Comparison of ENCODE assay signal across 9 cellular contexts in genomic region chr17:73902416-73903181, GRCh38.
DNase-seq lines count a peak whose midpoint lies in the region; ATAC-seq and TF ChIP-seq lines count a peak whose summit lies in the region.
"Had no signal": no experiment of that assay in that cellular context is flagged by ENCODE, and none has a peak within 500 bp of the region (broad histone marks: within the 10 kb centered on the region; RNA-seq: fewer than 3 reads in every experiment).

No MANE protein-coding gene starts in this region.

- H3K9me3 Mint-ChIP-seq in chondrocyte (ENCODE audit: low read depth) (no peaks in the 10 kb centered on the region), natural killer cell (no peaks in the 10 kb centered on the region)
- H3K9me3 Mint-ChIP-seq in activated CD8-positive, alpha-beta memory T cell treated with anti-CD3 and anti-CD28 coated beads, Interleukin-2, amount 10 ng/mL, durations not matched to agents 7 days and 5 days (ENCODE audit: low read depth), result no peaks in the 10 kb centered on the region

- H3K27ac Mint-ChIP-seq in chondrocyte (ENCODE audit: unreplicated experiment) (no peak overlapping the region), natural killer cell (peak overlapping the region; percentile 82 to 97)
- H3K27ac Mint-ChIP-seq in activated CD8-positive, alpha-beta memory T cell treated with anti-CD3 and anti-CD28 coated beads, Interleukin-2, amount 10 ng/mL, durations not matched to agents 7 days and 5 days, result no peak overlapping the region

- H3K27me3 Mint-ChIP-seq in chondrocyte (ENCODE audit: low read depth), result peaks cover 49% of the 10 kb centered on the region
- peaks cover 4 to 12% of the 10 kb centered on the region in 2 donors for H3K27me3 Mint-ChIP-seq in natural killer cell (ENCODE audit: low read depth in 2 of 2)
- peaks cover 47% of the 10 kb centered on the region for H3K27me3 Mint-ChIP-seq in activated CD8-positive, alpha-beta memory T cell treated with anti-CD3 and anti-CD28 coated beads, Interleukin-2, amount 10 ng/mL, durations not matched to agents 7 days and 5 days

- CTCF ChIA-PET in activated CD8-positive, alpha-beta memory T cell treated with anti-CD3 and anti-CD28 coated beads, Interleukin-2, amount 10 ng/mL, durations not matched to agents 7 days and 5 days (lab: Charles Lee), result no interaction called here

- H3K36me3 Mint-ChIP-seq in chondrocyte (ENCODE audit: low read depth), result peaks cover 1% of the 10 kb centered on the region
- H3K36me3 Mint-ChIP-seq in natural killer cell, result no peaks in the 10 kb centered on the region
- no peaks in the 10 kb centered on the region for H3K36me3 Mint-ChIP-seq in activated CD8-positive, alpha-beta memory T cell treated with anti-CD3 and anti-CD28 coated beads, Interleukin-2, amount 10 ng/mL, durations not matched to agents 7 days and 5 days

- H3K4me3 Mint-ChIP-seq in chondrocyte (ENCODE audit: unreplicated experiment) (peak overlapping the region; percentile 6), natural killer cell (peak overlapping the region; percentile 97)
- no peak overlapping the region for H3K4me3 Mint-ChIP-seq in activated CD8-positive, alpha-beta memory T cell treated with anti-CD3 and anti-CD28 coated beads, Interleukin-2, amount 10 ng/mL, durations not matched to agents 7 days and 5 days

- peak; percentile 26 for DNase-seq in DMS53 treated with DMSO at 0.1 percent for 48 hours (lab: John Stamatoyannopoulos, UW; ENCODE audit: unreplicated experiment)
- peak; percentile 67 for DNase-seq in NCI-H1105 treated with DMSO at 0.1 percent for 48 hours (lab: John Stamatoyannopoulos, UW)
- no peak for DNase-seq in chondrocyte (ENCODE audit: low spot score)
- DNase-seq in natural killer cell, result no peak
- no peak for DNase-seq in activated CD8-positive, alpha-beta memory T cell treated with anti-CD3 and anti-CD28 coated beads, Interleukin-2, amount 10 ng/mL, durations not matched to agents 7 days and 5 days
- DNase-seq in nucleus accumbens (lab: John Stamatoyannopoulos, UW), result no peak
- DNase-seq: PC-3 had no signal

- intact Hi-C loops in natural killer cell (cut with micrococcal nuclease), result no loop called here

- H3K4me1 Mint-ChIP-seq in chondrocyte (ENCODE audit: low read depth) (peaks cover 10% of the 10 kb centered on the region), natural killer cell (peaks cover 17 to 31% of the 10 kb centered on the region in 2 donors)
- H3K4me1 Mint-ChIP-seq in activated CD8-positive, alpha-beta memory T cell treated with anti-CD3 and anti-CD28 coated beads, Interleukin-2, amount 10 ng/mL, durations not matched to agents 7 days and 5 days, result no peaks in the 10 kb centered on the region

- ATAC-seq in natural killer cell, result no peak
- ATAC-seq in HG03196 (IDR thresholded peaks at IDR 0.05; ENCODE audit: unreplicated experiment), result no peak
- ATAC-seq in GM19397 (IDR thresholded peaks at IDR 0.05; ENCODE audit: unreplicated experiment), result no peak
- ATAC-seq in activated CD8-positive, alpha-beta memory T cell treated with anti-CD3 and anti-CD28 coated beads, Interleukin-2, amount 10 ng/mL, durations not matched to agents 7 days and 5 days, result no peak
- ATAC-seq: PC-3 had no signal

- no peak for TF ChIP-seq CTCF in chondrocyte (IDR thresholded peaks at IDR 0.05)
- no peak for TF ChIP-seq CTCF in natural killer cell (IDR thresholded peaks at IDR 0.05)

Comparison
In these comparisons a context has a peak if more than half of its experiments do, and no peak if none do; other contexts are left out.
1. DNase-seq: peak in DMS53 treated with DMSO at 0.1 percent for 48 hours (single experiment) and NCI-H1105 treated with DMSO at 0.1 percent for 48 hours (single experiment); none in chondrocyte (single experiment), natural killer cell (single experiment), activated CD8-positive, alpha-beta memory T cell treated with anti-CD3 and anti-CD28 coated beads, Interleukin-2, amount 10 ng/mL, durations not matched to agents 7 days and 5 days (single experiment) and nucleus accumbens (0 of 56).
2. H3K27ac Mint-ChIP-seq: peak in natural killer cell (2 of 2); none in chondrocyte (single experiment) and activated CD8-positive, alpha-beta memory T cell treated with anti-CD3 and anti-CD28 coated beads, Interleukin-2, amount 10 ng/mL, durations not matched to agents 7 days and 5 days (single experiment).